ENCODE assay signal across 23 cellular contexts in the genomic region with DNA sequence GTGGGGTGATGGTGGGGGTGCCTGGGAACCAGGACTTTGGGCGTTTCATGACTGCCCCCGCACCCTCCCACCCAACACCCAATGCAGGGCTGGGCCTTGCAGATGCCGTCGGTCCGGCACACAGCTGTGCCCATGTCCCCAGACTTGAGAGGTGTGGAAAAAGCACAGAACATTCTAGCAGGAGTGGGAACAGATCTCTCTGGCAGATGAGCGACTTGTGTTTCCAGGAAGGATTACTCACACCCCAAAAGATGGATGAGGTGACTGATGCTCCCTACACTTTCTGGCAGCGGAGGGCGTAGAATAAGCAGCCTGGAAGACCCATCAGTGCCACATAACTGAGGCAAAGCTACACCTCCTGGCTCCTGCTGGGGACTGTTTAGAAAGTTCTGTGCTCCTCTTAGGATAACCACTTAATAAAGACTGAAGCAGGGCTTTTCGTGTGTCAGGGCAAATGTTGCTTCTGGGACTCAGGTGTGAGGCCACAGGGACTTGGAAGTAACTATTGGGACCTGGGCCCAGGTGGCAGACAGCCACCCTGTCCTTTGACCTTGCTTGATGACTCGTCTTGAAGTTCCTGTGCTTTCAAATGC. TPM values are rescaled to one million over a fixed set of nuclear protein-coding genes. Genes with fewer than 3 reads are reported as not detected.
DNase-seq lines count a peak whose midpoint lies in the region; TF ChIP-seq lines count a peak whose summit lies in the region.
"Had no signal": no experiment of that assay in that cellular context is flagged by ENCODE, and none has a peak within 500 bp of the region (broad histone marks: within the 10 kb centered on the region; RNA-seq: fewer than 3 reads in every experiment).

No MANE protein-coding gene starts in this region.

- no peaks in the 10 kb centered on the region for H3K27me3 ChIP-seq in Peyer's patch
- no peaks in the 10 kb centered on the region for H3K27me3 ChIP-seq in sigmoid colon
- no peaks in the 10 kb centered on the region for H3K27me3 ChIP-seq in brain microvascular endothelial cell (replicated peaks)
- H3K27me3 ChIP-seq: colonic mucosa had no signal

- TF ChIP-seq POLR2A in Peyer's patch (IDR thresholded peaks at IDR 0.05) (no peak), sigmoid colon (IDR thresholded peaks at IDR 0.05) (no peak)

- H3K4me3 ChIP-seq in Peyer's patch (no peak overlapping the region), foreskin fibroblast (ENCODE audit: low read depth in 1 of 2, low read length in 2 of 2) (no peak overlapping the region), sigmoid colon (no peak overlapping the region), brain microvascular endothelial cell (ENCODE audit: low read depth, low read length) (no peak overlapping the region)
- H3K4me3 ChIP-seq: colonic mucosa, left ventricle myocardium inferior had no signal

- TF ChIP-seq EP300 in sigmoid colon (IDR thresholded peaks at IDR 0.05) = peak in 1 of 4 donors; percentile 35

- no peaks in the 10 kb centered on the region for H3K36me3 ChIP-seq in Peyer's patch
- peaks cover 0 to 9% (median 0%) of the 10 kb centered on the region in 4 donors for H3K36me3 ChIP-seq in sigmoid colon
- no peaks in the 10 kb centered on the region for H3K36me3 ChIP-seq in brain microvascular endothelial cell (replicated peaks)
- H3K36me3 ChIP-seq: colonic mucosa had no signal

- H3K4me1 ChIP-seq in Peyer's patch (no peaks in the 10 kb centered on the region), sigmoid colon (peaks cover 0 to 20% (median 5%) of the 10 kb centered on the region in 4 donors)
- H3K4me1 ChIP-seq: colonic mucosa had no signal

- intact Hi-C loops in sigmoid colon (cut with DNase I) = no loop called here

- 80 to 84% methylated on average over 10 of the region's 10 CpGs for WGBS in sigmoid colon, 2 donors

- H3K27ac ChIP-seq in Peyer's patch (peak overlapping the region in 3 of 4 donors; percentile 38 to 63 (median 52)), sigmoid colon (peak overlapping the region; percentile 51 to 83 (median 62)), brain microvascular endothelial cell (no peak overlapping the region)
- H3K27ac ChIP-seq: colonic mucosa, left ventricle myocardium inferior, WERI-Rb-1 had no signal

- in situ Hi-C loops in brain microvascular endothelial cell (cut with HindIII; ENCODE audit: low pct_ligation_motif_present, low sequenced_read_pairs) = no loop called here

- peak; percentile 62 for DNase-seq in AG08395 (ENCODE audit: low spot score)
- no peak for DNase-seq in Peyer's patch
- peak; percentile 57 to 73 for DNase-seq in foreskin fibroblast
- peak; percentile 86 for DNase-seq in sigmoid colon
- DNase-seq in brain microvascular endothelial cell = no peak
- no peak for DNase-seq in A172 (ENCODE audit: low spot score)
- DNase-seq in NCI-H446 (lab: John Stamatoyannopoulos, UW) = no peak
- no peak for DNase-seq in GM19238 (ENCODE audit: insufficient read length, low spot score)
- DNase-seq: activated CD8-positive, alpha-beta memory T cell treated with anti-CD3 and anti-CD28 coated beads, Interleukin-2, amount 50 U/mL, for 4 hours; activated naive CD8-positive, alpha-beta T cell treated with anti-CD3 and anti-CD28 coated beads for 36 hours; colonic mucosa; HCEC 1CT; KBM-7; left ventricle myocardium inferior; NCI-H146; NCI-H2171; NCI-H524 treated with DMSO at 0.1 percent for 48 hours; nephron progenitor cell; stimulated activated CD4-positive, alpha-beta T cell treated with anti-CD3 and anti-CD28 coated beads, Interleukin-2, amount 100 ng/mL, for 24 hours; T-helper 2 cell; trophoblast cell; WERI-Rb-1 had no signal

- H3K9me3 ChIP-seq in Peyer's patch (no peaks in the 10 kb centered on the region), sigmoid colon (no peaks in the 10 kb centered on the region)
- H3K9me3 ChIP-seq: colonic mucosa, left ventricle myocardium inferior had no signal

- TF ChIP-seq CTCF in Peyer's patch (IDR thresholded peaks at IDR 0.05) (no peak), foreskin fibroblast (IDR thresholded peaks at IDR 0.05; ENCODE audit: low read depth, low read length) (no peak), sigmoid colon (IDR thresholded peaks at IDR 0.05) (no peak), brain microvascular endothelial cell (IDR thresholded peaks at IDR 0.05; ENCODE audit: low read depth, low read length, missing control alignments) (no peak)

RNA-seq across cellular contexts. Expression of a gene that starts 24.2 kb away (rescaled TPM):
- total RNA-seq in Peyer's patch (100 to 1,000 TPM in 3 of 4 donors, 10 to 100 TPM in 1; 29.8 to 162 (median 136) TPM), sigmoid colon (100 to 1,000 TPM; 123 to 230 (median 205) TPM)
- polyA plus RNA-seq in sigmoid colon = 10 to 100 TPM in 2 of 3 donors, 1 to 10 TPM in 1; 9.0 to 43.6 (median 33.0) TPM
- total RNA-seq in A172 (2014; rRNA removed; shearing (Covaris generic)) = 58.8 and 59.6 TPM in 2 replicates
- total RNA-seq: activated T-helper 2 cell treated with anti-CD3 and anti-CD28 coated beads, Interferon-gamma antibody, Interleukin-2, Interleukin-4, amounts not matched to agents 10 μg/mL and 5 μg/mL and 100 μg/mL, durations not matched to agents 14 hours and 24 hours and 36 hours had no signal

Comparison
In these comparisons a context has a peak if more than half of its experiments do, and no peak if none do; other contexts are left out.
1. DNase-seq: peak in AG08395 (single experiment), foreskin fibroblast (2 of 2) and sigmoid colon (single experiment); none in Peyer's patch (0 of 3), brain microvascular endothelial cell (single experiment), A172 (single experiment), NCI-H446 (0 of 2) and GM19238 (single experiment).